1 cellular context compared by ENCODE assay signal in the genomic region with DNA sequence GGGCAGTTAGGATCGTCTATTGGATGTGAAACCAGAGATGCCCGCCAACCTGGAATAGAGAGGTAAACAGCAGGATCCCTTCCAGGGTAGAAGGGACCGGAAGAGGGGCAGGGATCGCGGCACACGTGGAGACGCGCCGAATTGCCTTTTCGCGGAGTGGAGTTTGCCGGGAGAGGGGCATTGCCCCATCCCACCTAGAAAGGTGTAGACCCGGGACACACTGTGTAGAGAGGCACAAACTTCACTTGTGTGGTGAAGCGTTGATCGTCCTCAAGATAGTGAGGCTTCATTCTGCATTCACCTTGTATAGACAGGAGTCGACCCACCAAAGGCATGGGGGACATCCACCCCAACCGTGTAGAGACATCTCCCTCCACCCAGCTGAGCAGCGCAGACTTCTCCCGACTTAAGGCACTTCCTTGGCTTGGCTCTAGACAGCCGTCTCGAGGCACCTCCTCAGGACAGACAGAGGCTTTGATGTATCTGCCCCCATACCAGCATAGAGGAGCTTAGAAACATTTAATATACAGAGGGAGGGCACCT.
A peak's percentile ranks its signal among the peaks of the same experiment; 100 is the strongest.
TF ChIP-seq lines count a peak whose summit lies in the region.

No MANE protein-coding gene starts in this region.

TF ChIP-seq in HEK293, 187 proteins besides CTCF, POLR2A, EP300 and RAD21 (continued from another document):
- peak; percentile 16; the same call in 1 of the 2 replicates for TF ChIP-seq PRDM10 (tag by site-specific recombination; IDR thresholded peaks at IDR 0.05)
TF ChIP-seq in HEK293: peak in this region for 6.
